ENCODE assay signal across 9 cellular contexts in the genomic region with DNA sequence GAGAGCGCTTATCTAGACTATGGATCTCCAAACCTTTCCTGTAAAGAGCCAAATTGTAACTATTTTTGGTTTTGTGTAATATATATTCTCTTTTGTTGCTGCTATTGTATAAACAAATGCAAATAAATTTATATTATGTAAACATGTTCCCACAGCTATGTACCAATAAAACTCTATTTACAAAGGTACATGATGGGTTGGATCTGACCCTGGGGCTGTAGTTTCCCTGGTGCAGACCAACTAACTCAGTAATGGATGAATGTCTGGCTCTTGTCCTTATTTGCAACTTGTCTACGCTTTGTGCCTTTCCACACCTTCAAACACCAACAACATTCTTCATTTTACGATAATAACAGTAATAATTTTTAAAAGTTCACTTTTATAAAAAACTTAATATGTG.
"Had no signal": no experiment of that assay in that cellular context is flagged by ENCODE, and none has a peak within 500 bp of the region (broad histone marks: within the 10 kb centered on the region; RNA-seq: fewer than 3 reads in every experiment).

No MANE protein-coding gene starts in this region.

- DNase-seq: GM23248, GOT3, H7, H9, HCEC 1CT, HFFc6 had no signal

- ATAC-seq: GM23338, HCT116 had no signal

- H3K4me3 ChIP-seq: GM23248, GM23338, HAP-1 had no signal

- H3K27ac ChIP-seq: GM23248 had no signal
